In the genomic region with DNA sequence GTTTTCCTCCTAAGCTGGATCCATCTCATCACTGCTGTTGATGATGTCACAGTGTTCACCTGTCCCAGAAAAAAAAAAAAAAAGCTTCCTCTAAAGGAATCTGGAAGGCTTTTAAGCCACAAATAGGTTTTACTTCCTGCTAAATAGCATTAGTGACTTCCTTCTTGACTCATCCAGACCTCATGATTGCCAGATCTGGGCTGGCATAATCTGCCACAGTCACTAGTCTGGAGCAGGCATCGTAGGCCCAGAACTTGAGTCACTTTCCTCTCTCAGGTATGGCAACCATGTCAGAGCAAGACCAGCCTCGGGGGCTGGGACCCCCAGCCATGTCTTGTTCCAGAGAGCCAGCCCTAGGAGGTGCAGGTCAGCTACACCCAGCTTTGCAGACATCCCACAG, we compare ENCODE assay signal across 25 cellular contexts.
DNase-seq lines count a peak whose midpoint lies in the region; TF ChIP-seq lines count a peak whose summit lies in the region.
"Had no signal": no experiment of that assay in that cellular context is flagged by ENCODE, and none has a peak within 500 bp of the region (broad histone marks: within the 10 kb centered on the region; RNA-seq: fewer than 3 reads in every experiment).

No MANE protein-coding gene starts in this region.

- 61% methylated on average over 2 of the region's 2 CpGs for WGBS in suprapubic skin

- no peak overlapping the region for H3K4me3 ChIP-seq in BLaER1 treated with 17β-estradiol and CSF1 and Interleukin-3, amounts not matched to agents 10 nM and 100 nM
- H3K4me3 ChIP-seq in OCI-LY3 (ENCODE audit: low read length) (peak overlapping the region; percentile 13), suprapubic skin (no peak overlapping the region)
- H3K4me3 ChIP-seq: SK-N-MC, thoracic aorta, uterus had no signal

- TF ChIP-seq EP300 in suprapubic skin (IDR thresholded peaks at IDR 0.05), result no peak

- H3K79me2 ChIP-seq in OCI-LY3 (ENCODE audit: low read length), result no peaks in the 10 kb centered on the region

- no peak overlapping the region for H2AFZ ChIP-seq in OCI-LY3 (ENCODE audit: low read depth, low read length)

- peaks cover 0 to 9% (median 7%) of the 10 kb centered on the region in 10 experiments; a peak in 14 of 20 replicates for H3K4me1 ChIP-seq in BLaER1 treated with 17β-estradiol and CSF1 and Interleukin-3, amounts not matched to agents 10 nM and 100 nM
- H3K4me1 ChIP-seq in OCI-LY3 (ENCODE audit: low read length) (peaks cover 14% of the 10 kb centered on the region), suprapubic skin (no peaks in the 10 kb centered on the region)
- H3K4me1 ChIP-seq: uterus had no signal

- no peaks in the 10 kb centered on the region for H3K27me3 ChIP-seq in BLaER1 treated with 17β-estradiol and CSF1 and Interleukin-3, amounts not matched to agents 10 nM and 100 nM
- H3K27me3 ChIP-seq in OCI-LY3 (ENCODE audit: low read depth, low read length) (peaks cover 55% of the 10 kb centered on the region), suprapubic skin (no peaks in the 10 kb centered on the region)
- H3K27me3 ChIP-seq: uterus had no signal

- TF ChIP-seq CTCF in OCI-LY3 (IDR thresholded peaks at IDR 0.05; ENCODE audit: low read depth, low read length) (no peak), suprapubic skin (IDR thresholded peaks at IDR 0.05) (no peak)

- peak; percentile 15 for DNase-seq in HK-2 (ENCODE audit: unreplicated experiment)
- DNase-seq in kidney tubule cell (ENCODE audit: low spot score), result peak; percentile 30
- DNase-seq in HT-29 (ENCODE audit: low spot score), result no peak
- no peak for DNase-seq in NCI-H2227 treated with DMSO at 0.1 percent for 48 hours (lab: John Stamatoyannopoulos, UW)
- no peak for DNase-seq in NCI-H748 treated with DMSO at 0.1 percent for 48 hours (lab: John Stamatoyannopoulos, UW)
- no peak for DNase-seq in suprapubic skin (ENCODE audit: low spot score in 2 of 2)
- DNase-seq: activated CD4-positive, alpha-beta T cell treated with anti-CD3 and anti-CD28 coated beads for 48 hours; activated gamma-delta T cell treated with Interleukin-2 at 50 U/mL for 16 hours; activated T-cell treated with anti-CD3 and anti-CD28 coated beads, Interleukin-2, amount 50 U/mL, for 24 hours; central memory CD4-positive, alpha-beta T cell; dermis blood vessel endothelial cell; hippocampal formation; immature natural killer cell; naive B cell; NCI-H1417; NCI-H2107; NCI-H446 treated with DMSO at 0.1 percent for 48 hours; nucleus accumbens; stimulated activated naive CD8-positive, alpha-beta T cell treated with anti-CD3 and anti-CD28 coated beads, Interleukin-15, Interleukin-2, amounts not matched to agents 100 U/mL and 50 U/mL, for 24 hours; uterus had no signal

- no peaks in the 10 kb centered on the region for H3K9me3 ChIP-seq in BLaER1 treated with 17β-estradiol and CSF1 and Interleukin-3, amounts not matched to agents 10 nM and 100 nM (replicated peaks in 1 of 11)
- H3K9me3 ChIP-seq in OCI-LY3 (ENCODE audit: insufficient read depth, low read length) (no peaks in the 10 kb centered on the region), suprapubic skin (no peaks in the 10 kb centered on the region)
- H3K9me3 ChIP-seq: thoracic aorta, uterus had no signal

- no peak overlapping the region; a peak in 1 of 22 replicates for H3K27ac ChIP-seq in BLaER1 treated with 17β-estradiol and CSF1 and Interleukin-3, amounts not matched to agents 10 nM and 100 nM
- H3K27ac ChIP-seq in OCI-LY3 (ENCODE audit: low read length) (no peak overlapping the region), suprapubic skin (no peak overlapping the region)
- H3K27ac ChIP-seq: SK-N-MC, thoracic aorta, uterus, VCaP had no signal

- H3K9ac ChIP-seq in BLaER1 treated with 17β-estradiol and CSF1 and Interleukin-3, amounts not matched to agents 10 nM and 100 nM, result no peak overlapping the region
- no peak overlapping the region for H3K9ac ChIP-seq in OCI-LY3 (ENCODE audit: low read length)

- no peaks in the 10 kb centered on the region for H4K20me1 ChIP-seq in BLaER1 treated with 17β-estradiol and CSF1 and Interleukin-3, amounts not matched to agents 10 nM and 100 nM
- H4K20me1 ChIP-seq in OCI-LY3 (ENCODE audit: insufficient read depth, low read length), result no peaks in the 10 kb centered on the region

- TF ChIP-seq POLR2A in suprapubic skin (IDR thresholded peaks at IDR 0.05), result no peak

- H3K36me3 ChIP-seq in BLaER1 treated with 17β-estradiol and CSF1 and Interleukin-3, amounts not matched to agents 10 nM and 100 nM, result no peaks in the 10 kb centered on the region
- H3K36me3 ChIP-seq in OCI-LY3 (replicated peaks; ENCODE audit: low read depth, low read length) (no peaks in the 10 kb centered on the region), suprapubic skin (no peaks in the 10 kb centered on the region)
- H3K36me3 ChIP-seq: thoracic aorta, uterus had no signal

- peak overlapping the region in 8 of 11 experiments; percentile 11 to 69 (median 32); a peak in 12 of 22 replicates for H3K4me2 ChIP-seq in BLaER1 treated with 17β-estradiol and CSF1 and Interleukin-3, amounts not matched to agents 10 nM and 100 nM
- H3K4me2 ChIP-seq in OCI-LY3 (ENCODE audit: low read length), result peak overlapping the region; percentile 39

Comparison
In these comparisons a context has a peak if more than half of its experiments do, and no peak if none do; other contexts are left out.
1. DNase-seq: peak in HK-2 (single experiment) and kidney tubule cell (single experiment); none in HT-29 (single experiment), NCI-H2227 treated with DMSO at 0.1 percent for 48 hours (single experiment), NCI-H748 treated with DMSO at 0.1 percent for 48 hours (single experiment) and suprapubic skin (0 of 2).